In the genomic region with DNA sequence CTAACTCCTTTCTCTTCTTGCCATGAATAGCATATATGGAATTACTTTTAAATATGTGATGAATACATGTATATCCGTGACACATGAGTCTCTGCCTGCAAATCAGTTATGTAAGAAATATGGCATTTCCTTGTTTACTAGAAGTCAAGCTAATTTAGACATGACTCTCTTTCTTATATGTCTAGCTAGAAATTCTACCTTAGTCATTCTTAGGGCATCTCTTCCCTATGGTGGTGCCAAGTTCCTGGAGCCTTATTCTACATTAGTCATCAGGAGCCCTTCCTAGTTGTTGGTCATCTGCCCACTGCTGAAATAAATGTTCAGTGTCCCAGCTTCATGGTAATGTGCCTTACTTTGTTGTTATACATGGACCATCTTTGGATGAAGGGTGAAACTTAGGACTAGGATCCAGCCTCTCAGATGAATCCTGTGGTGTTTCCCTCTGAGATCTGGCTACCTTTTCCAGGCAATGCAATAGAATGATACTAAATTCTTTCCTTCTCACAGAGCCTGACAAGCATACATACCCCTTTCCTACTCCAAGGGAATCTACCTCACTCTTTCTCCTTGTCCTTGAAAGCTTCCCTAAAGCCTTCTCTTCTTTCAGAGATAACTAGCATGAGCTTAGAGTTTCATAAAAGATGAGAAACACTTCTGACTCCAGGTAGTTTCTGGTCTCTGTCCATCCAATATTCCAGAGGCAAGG, we compare ENCODE assay signal across 18 cellular contexts.
A peak's percentile ranks its signal among the peaks of the same experiment; 100 is the strongest.
DNase-seq lines count a peak whose midpoint lies in the region; FAIRE-seq and TF ChIP-seq lines count a peak whose summit lies in the region.
"Had no signal": no experiment of that assay in that cellular context is flagged by ENCODE, and none has a peak within 500 bp of the region (broad histone marks: within the 10 kb centered on the region; RNA-seq: fewer than 3 reads in every experiment).

No MANE protein-coding gene starts in this region.

- H3K9me3 ChIP-seq in keratinocyte (ENCODE audit: control insufficient read depth, low read depth, low read length) = no peaks in the 10 kb centered on the region
- H3K9me3 ChIP-seq: ovary had no signal

- H3K36me3 ChIP-seq in brain microvascular endothelial cell (replicated peaks) (no peaks in the 10 kb centered on the region), keratinocyte (ENCODE audit: control insufficient read depth in 2 of 2, extremely low read depth in 1 of 2, insufficient read depth in 2 of 2, low read length in 2 of 2) (no peaks in the 10 kb centered on the region)
- H3K36me3 ChIP-seq: ovary had no signal

- TF ChIP-seq CTCF in AG09309 (IDR thresholded peaks at IDR 0.05; ENCODE audit: control insufficient read depth, insufficient read depth, low read depth, low read length, missing control alignments) (no peak), brain microvascular endothelial cell (IDR thresholded peaks at IDR 0.05; ENCODE audit: low read depth, low read length, missing control alignments) (no peak), keratinocyte (optimal IDR thresholded peaks at IDR 0.05 in 1 of 3, IDR thresholded peaks at IDR 0.05 in 1 of 3, conservative IDR thresholded peaks at IDR 0.05 in 1 of 3; ENCODE audit: extremely low read depth in 1 of 3, insufficient read depth in 2 of 3, low read length in 3 of 3) (no peak)

- DNase-seq in AG09309 (ENCODE audit: low read depth) (peak; percentile 81), LHCN-M2 (ENCODE audit: low read depth) (peak; percentile 88), brain microvascular endothelial cell (peak; percentile 73), keratinocyte (ENCODE audit: low read depth, low spot score) (peak; percentile 62), DMS153 (lab: John Stamatoyannopoulos, UW) (no peak), NAMALWA (ENCODE audit: low spot score) (no peak)
- DNase-seq in stimulated activated CD4-positive, alpha-beta T cell treated with anti-CD3 and anti-CD28 coated beads, Interleukin-4, amount 100 ng/mL, for 24 hours = no peak
- no peak for DNase-seq in activated naive CD4-positive, alpha-beta T cell treated with anti-CD3 and anti-CD28 coated beads for 36 hours
- DNase-seq: activated CD4-positive, alpha-beta T cell treated with anti-CD3 and anti-CD28 coated beads for 48 hours; activated naive CD4-positive, alpha-beta T cell treated with anti-CD3 and anti-CD28 coated beads, Interleukin-2, amount 50 U/mL, for 16 hours; CD4-positive, alpha-beta T cell; endodermal cell; left colon; NCI-H1092; NCI-H526; ovary; stimulated activated CD4-positive, alpha-beta T cell treated with anti-CD3 and anti-CD28 coated beads, Interleukin-4, amount 100 ng/mL, for 1 hour had no signal

- peaks cover 17% of the 10 kb centered on the region for H3K4me1 ChIP-seq in keratinocyte (ENCODE audit: control insufficient read depth, extremely low read depth, insufficient read depth, low read length)

- H3K27ac ChIP-seq in brain microvascular endothelial cell (no peak overlapping the region), keratinocyte (ENCODE audit: control insufficient read depth, insufficient read depth, low read length) (peak overlapping the region; percentile 42)
- H3K27ac ChIP-seq: ovary had no signal

- no peaks in the 10 kb centered on the region for H3K27me3 Mint-ChIP-seq in activated naive CD4-positive, alpha-beta T cell treated with anti-CD3 and anti-CD28 coated beads for 36 hours (ENCODE audit: low read depth)
- H3K27me3 Mint-ChIP-seq: CD4-positive, alpha-beta T cell had no signal

- intact Hi-C loops in activated naive CD4-positive, alpha-beta T cell treated with anti-CD3 and anti-CD28 coated beads for 36 hours (cut with micrococcal nuclease) = no loop called here

- H3K4me3 ChIP-seq in AG09309 (ENCODE audit: control insufficient read depth, low read depth, low read length) = no peak overlapping the region
- H3K4me3 ChIP-seq in brain microvascular endothelial cell (ENCODE audit: low read depth, low read length) = no peak overlapping the region
- H3K4me3 ChIP-seq in keratinocyte (ENCODE audit: control insufficient read depth in 2 of 3, extremely low read depth in 1 of 3, insufficient read depth in 2 of 3, low read depth in 1 of 3, low read length in 3 of 3) = no peak overlapping the region
- H3K4me3 ChIP-seq: ovary had no signal

- H3K4me2 ChIP-seq in keratinocyte (ENCODE audit: control insufficient read depth, extremely low read depth, insufficient read depth, low read depth, low read length) = peak overlapping the region; percentile 72

- peak; percentile 96 for FAIRE-seq in keratinocyte (lab: Jason Lieb, UNC)
- FAIRE-seq: GM19239 had no signal

- H3K79me2 ChIP-seq in keratinocyte (ENCODE audit: control insufficient read depth, insufficient read depth, low read length) = no peaks in the 10 kb centered on the region

- no peaks in the 10 kb centered on the region for H3K4me1 Mint-ChIP-seq in activated naive CD4-positive, alpha-beta T cell treated with anti-CD3 and anti-CD28 coated beads for 36 hours (ENCODE audit: low read depth)

- no peaks in the 10 kb centered on the region for H3K27me3 ChIP-seq in brain microvascular endothelial cell (replicated peaks)
- H3K27me3 ChIP-seq in keratinocyte (ENCODE audit: control insufficient read depth, extremely low read depth, insufficient read depth, low read length) = no peaks in the 10 kb centered on the region
- H3K27me3 ChIP-seq: ovary had no signal

- H2AFZ ChIP-seq in keratinocyte (ENCODE audit: control insufficient read depth, low read length) = peak overlapping the region; percentile 54

- H3K9me1 ChIP-seq in keratinocyte (ENCODE audit: control insufficient read depth, extremely low read depth, insufficient read depth, low read length) = no peaks in the 10 kb centered on the region

- in situ Hi-C loops in brain microvascular endothelial cell (cut with HindIII; ENCODE audit: low pct_ligation_motif_present, low sequenced_read_pairs) = no loop called here

- no peaks in the 10 kb centered on the region for H4K20me1 ChIP-seq in keratinocyte (ENCODE audit: control insufficient read depth, extremely low read depth, insufficient read depth, low read length)

- H3K9ac ChIP-seq in keratinocyte (ENCODE audit: control insufficient read depth, extremely low read depth, insufficient read depth, low read length) = no peak overlapping the region

- dilution Hi-C loops in keratinocyte (cut with MboI; ENCODE audit: extremely low pct_ligation_motif_present, low sequenced_read_pairs) = no loop called here

- no peak overlapping the region for H3K27ac Mint-ChIP-seq in activated naive CD4-positive, alpha-beta T cell treated with anti-CD3 and anti-CD28 coated beads for 36 hours
- H3K27ac Mint-ChIP-seq: CD4-positive, alpha-beta T cell; endodermal cell had no signal

- CTCF ChIA-PET in activated naive CD4-positive, alpha-beta T cell treated with anti-CD3 and anti-CD28 coated beads for 36 hours (lab: Charles Lee) = no interaction called here

- no peaks in the 10 kb centered on the region for H3K36me3 Mint-ChIP-seq in activated naive CD4-positive, alpha-beta T cell treated with anti-CD3 and anti-CD28 coated beads for 36 hours (ENCODE audit: low read depth)

- no peak overlapping the region for H3K4me3 Mint-ChIP-seq in activated naive CD4-positive, alpha-beta T cell treated with anti-CD3 and anti-CD28 coated beads for 36 hours
- H3K4me3 Mint-ChIP-seq: CD4-positive, alpha-beta T cell; endodermal cell had no signal

- H3K9me3 Mint-ChIP-seq in activated naive CD4-positive, alpha-beta T cell treated with anti-CD3 and anti-CD28 coated beads for 36 hours = no peaks in the 10 kb centered on the region
- H3K9me3 Mint-ChIP-seq: CD4-positive, alpha-beta T cell had no signal

Comparison
In these comparisons a context has a peak if more than half of its experiments do, and no peak if none do; other contexts are left out.
1. DNase-seq: peak in AG09309 (single experiment), LHCN-M2 (single experiment), brain microvascular endothelial cell (single experiment) and keratinocyte (single experiment); none in stimulated activated CD4-positive, alpha-beta T cell treated with anti-CD3 and anti-CD28 coated beads, Interleukin-4, amount 100 ng/mL, for 24 hours (single experiment), DMS153 (single experiment), NAMALWA (single experiment) and activated naive CD4-positive, alpha-beta T cell treated with anti-CD3 and anti-CD28 coated beads for 36 hours (single experiment).